ENCODE assay signal across 18 cellular contexts in genomic region chr5:168209987-168210386, GRCh38.
"Had no signal": no experiment of that assay in that cellular context is flagged by ENCODE, and none has a peak within 500 bp of the region (broad histone marks: within the 10 kb centered on the region; RNA-seq: fewer than 3 reads in every experiment).

No MANE protein-coding gene starts in this region.

- H3K4me3 ChIP-seq: body of pancreas, colonic mucosa, SK-N-MC, skin epidermis, testis, upper lobe of right lung had no signal

- H3K9me3 ChIP-seq: body of pancreas, colonic mucosa, testis, upper lobe of right lung had no signal

- DNase-seq: activated CD4-positive, alpha-beta memory T cell treated with anti-CD3 and anti-CD28 coated beads for 36 hours; activated CD4-positive, alpha-beta T cell treated with anti-CD3 and anti-CD28 coated beads for 4 hours; activated gamma-delta T cell treated with Interleukin-2 at 50 U/mL for 16 hours; activated T-cell treated with anti-CD3 and anti-CD28 coated beads for 4 hours; body of pancreas; central memory CD4-positive, alpha-beta T cell; colonic mucosa; endodermal cell; foreskin melanocyte; retina; stimulated activated CD4-positive, alpha-beta T cell treated with anti-CD3 and anti-CD28 coated beads, Interleukin-15, amount 100 ng/mL, for 24 hours; stimulated activated CD4-positive, alpha-beta T cell treated with anti-CD3 and anti-CD28 coated beads, Interleukin-4, amount 100 ng/mL, for 1 hour; stimulated activated naive CD8-positive, alpha-beta T cell treated with anti-CD3 and anti-CD28 coated beads, Interleukin-15, amount 100 ng/mL, for 72 hours; testis; upper lobe of right lung had no signal

- H3K27me3 ChIP-seq: body of pancreas, colonic mucosa, testis, upper lobe of right lung had no signal

- H3K36me3 ChIP-seq: colonic mucosa, upper lobe of right lung had no signal

- ATAC-seq: body of pancreas; stimulated activated naive CD8-positive, alpha-beta T cell treated with anti-CD3 and anti-CD28 coated beads, Interleukin-15, amount 100 ng/mL, for 72 hours; upper lobe of right lung had no signal

- H3K27ac ChIP-seq: body of pancreas, colonic mucosa, epithelial cell of prostate, SK-N-MC, testis, upper lobe of right lung had no signal

- H3K4me1 ChIP-seq: body of pancreas, colonic mucosa, testis, upper lobe of right lung had no signal
